In the genomic region with DNA sequence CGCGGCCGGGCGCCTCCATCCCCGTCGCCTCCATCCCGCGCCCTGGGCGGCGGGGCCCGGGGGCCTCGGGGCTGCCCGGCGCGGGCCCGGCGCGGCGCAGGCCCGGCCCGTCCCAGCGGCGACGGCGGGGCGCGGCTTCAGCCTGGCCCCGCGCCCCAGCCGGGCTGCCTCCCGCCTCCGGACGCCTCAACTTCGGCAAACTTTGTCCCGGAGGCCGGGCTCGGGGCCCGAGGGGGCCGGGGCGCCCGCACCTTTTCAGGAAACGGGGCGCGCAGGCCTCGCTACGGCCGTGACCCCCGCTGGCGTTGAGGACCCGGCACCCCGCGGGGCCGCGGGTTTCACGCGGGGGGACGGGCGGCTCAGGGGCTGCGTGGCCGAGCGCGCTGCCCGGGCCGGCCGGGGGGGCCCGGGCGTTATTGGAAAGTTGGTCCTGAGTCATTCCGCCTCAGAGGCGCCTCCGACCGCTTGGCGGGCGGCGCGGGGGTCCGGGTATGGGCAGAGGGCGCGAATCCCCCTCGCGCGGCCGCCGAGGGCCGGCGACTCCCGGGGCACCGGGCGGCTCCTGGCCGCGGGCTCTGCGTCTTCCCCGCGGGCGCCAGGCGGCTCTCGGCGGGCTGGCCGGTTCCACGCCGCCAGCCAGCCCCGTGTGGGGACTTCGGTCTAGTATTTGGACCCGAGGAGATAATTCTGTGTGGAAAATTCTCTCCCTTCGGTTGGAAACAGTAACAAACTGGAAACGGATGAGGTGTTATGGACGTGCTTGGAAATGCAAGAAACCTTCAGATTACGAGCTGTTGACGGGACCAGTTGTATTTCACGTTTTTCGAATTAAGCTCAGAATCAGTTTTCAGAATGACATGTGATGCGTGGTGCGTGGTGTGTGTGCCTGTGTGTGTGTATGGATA, we compare ENCODE assay signal across 1 cellular context.
A peak's percentile ranks its signal among the peaks of the same experiment; 100 is the strongest.
TF ChIP-seq lines count a peak whose summit lies in the region.

No MANE protein-coding gene starts in this region.

TF ChIP-seq in HEK293, 187 proteins besides CTCF, POLR2A, EP300 and RAD21 (continued from another document):
- TF ChIP-seq ZBTB6 (tag by site-specific recombination; IDR thresholded peaks at IDR 0.05) (no peak), ZNF350 (tag by site-specific recombination; IDR thresholded peaks at IDR 0.05) (no peak), SP7 (tag by site-specific recombination; IDR thresholded peaks at IDR 0.05) (no peak), ZNF580 (tag by site-specific recombination; IDR thresholded peaks at IDR 0.05) (no peak), ZNF626 (tag by site-specific recombination; IDR thresholded peaks at IDR 0.05) (no peak), YY1 (tag by site-specific recombination; IDR thresholded peaks at IDR 0.05) (no peak), ZSCAN16 (tag by site-specific recombination; IDR thresholded peaks at IDR 0.05) (no peak), ZBTB26 (tag by site-specific recombination; optimal IDR thresholded peaks at IDR 0.05) (peak; percentile 45), ZNF112 (tag by site-specific recombination; IDR thresholded peaks at IDR 0.05) (no peak)
- TF ChIP-seq, protein P1, sequence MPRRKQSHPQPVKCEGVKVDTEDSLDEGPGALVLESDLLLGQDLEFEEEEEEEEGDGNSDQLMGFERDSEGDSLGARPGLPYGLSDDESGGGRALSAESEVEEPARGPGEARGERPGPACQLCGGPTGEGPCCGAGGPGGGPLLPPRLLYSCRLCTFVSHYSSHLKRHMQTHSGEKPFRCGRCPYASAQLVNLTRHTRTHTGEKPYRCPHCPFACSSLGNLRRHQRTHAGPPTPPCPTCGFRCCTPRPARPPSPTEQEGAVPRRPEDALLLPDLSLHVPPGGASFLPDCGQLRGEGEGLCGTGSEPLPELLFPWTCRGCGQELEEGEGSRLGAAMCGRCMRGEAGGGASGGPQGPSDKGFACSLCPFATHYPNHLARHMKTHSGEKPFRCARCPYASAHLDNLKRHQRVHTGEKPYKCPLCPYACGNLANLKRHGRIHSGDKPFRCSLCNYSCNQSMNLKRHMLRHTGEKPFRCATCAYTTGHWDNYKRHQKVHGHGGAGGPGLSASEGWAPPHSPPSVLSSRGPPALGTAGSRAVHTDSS (tag by site-specific recombination; IDR thresholded peaks at IDR 0.05): no peak
